In genomic region chr5:73565969-73566547, GRCh38 we compare ENCODE assay signal across 8 cellular contexts. TPM values are rescaled to one million over a fixed set of nuclear protein-coding genes. Genes with fewer than 3 reads are reported as not detected.
A peak's percentile ranks its signal among the peaks of the same experiment; 100 is the strongest.
DNase-seq lines count a peak whose midpoint lies in the region; TF ChIP-seq lines count a peak whose summit lies in the region.

No MANE protein-coding gene starts in this region.

- H3K9me2 ChIP-seq in neural cell (ENCODE audit: insufficient read depth, low read length): no peaks in the 10 kb centered on the region

- TF ChIP-seq EP300 in neural cell (conservative IDR thresholded peaks at IDR 0.05; ENCODE audit: poor library complexity, severe bottlenecking): no peak

- H3K27me3 Mint-ChIP-seq in IgD-negative memory B cell: no peaks in the 10 kb centered on the region

- H2AFZ ChIP-seq in neural cell (ENCODE audit: low read depth, low read length): peak overlapping the region; percentile 54

- peak overlapping the region; percentile 92 to 99 (median 98) for H3K4me3 Mint-ChIP-seq in IgD-negative memory B cell

- H3K36me3 ChIP-seq in neural cell (ENCODE audit: insufficient read depth, low read length): no peaks in the 10 kb centered on the region

- peak overlapping the region; percentile 99 to 100 (median 99) for H3K27ac Mint-ChIP-seq in IgD-negative memory B cell

- H3K79me2 ChIP-seq in neural cell (replicated peaks; ENCODE audit: insufficient read depth, low read length): peaks cover 44% of the 10 kb centered on the region

- H3K27ac ChIP-seq in cingulate gyrus (ENCODE audit: low read depth, low read length): peak overlapping the region; percentile 89
- H3K27ac ChIP-seq in neural cell (ENCODE audit: low read length): peak overlapping the region; percentile 85

- TF ChIP-seq CTCF in GM12875 (IDR thresholded peaks at IDR 0.05; ENCODE audit: borderline replicate concordance, insufficient read depth, low read depth, low read length) (no peak), neural cell (IDR thresholded peaks at IDR 0.05; ENCODE audit: poor library complexity, severe bottlenecking) (no peak)

- peak overlapping the region; percentile 78 for H3K4me3 ChIP-seq in GM12875 (ENCODE audit: low read depth, low read length)
- H3K4me3 ChIP-seq in neural cell (ENCODE audit: low read length): peak overlapping the region; percentile 80

- DNase-seq in NCI-H128 (lab: John Stamatoyannopoulos, UW; ENCODE audit: unreplicated experiment): no peak
- DNase-seq in stimulated activated CD4-positive, alpha-beta T cell treated with anti-CD3 and anti-CD28 coated beads, Interleukin-2, amount 100 ng/mL, for 48 hours: no peak
- DNase-seq in C1 segment of cervical spinal cord (lab: John Stamatoyannopoulos, UW): no peak
- no peak for DNase-seq in NCI-H187 (lab: John Stamatoyannopoulos, UW)

- H3K9ac ChIP-seq in neural cell (ENCODE audit: low read length): peak overlapping the region; percentile 85

- peaks cover 21 to 34% (median 28%) of the 10 kb centered on the region in 3 donors for H3K4me1 Mint-ChIP-seq in IgD-negative memory B cell

- H3K9me3 ChIP-seq in neural cell (ENCODE audit: low read length): no peaks in the 10 kb centered on the region

- H3K4me2 ChIP-seq in neural cell (ENCODE audit: low read length): peak overlapping the region; percentile 100

- H3K27me3 ChIP-seq in neural cell (ENCODE audit: insufficient read depth, low read depth, low read length): no peaks in the 10 kb centered on the region

- peaks cover 11% of the 10 kb centered on the region for H3K36me3 Mint-ChIP-seq in IgD-negative memory B cell

- H3F3A ChIP-seq in neural cell (ENCODE audit: insufficient read depth, low read length, poor library complexity, severe bottlenecking): no peaks in the 10 kb centered on the region

- TF ChIP-seq RAD21 in neural cell (conservative IDR thresholded peaks at IDR 0.05): no peak

- H3K9me3 Mint-ChIP-seq in IgD-negative memory B cell: no peaks in the 10 kb centered on the region

- no peaks in the 10 kb centered on the region for H4K20me1 ChIP-seq in neural cell (ENCODE audit: insufficient read depth)

TF ChIP-seq in neural cell, 6 proteins besides CTCF, POLR2A, EP300 and RAD21:
- TF ChIP-seq TAF1 (IDR thresholded peaks at IDR 0.05; ENCODE audit: low read depth) (no peak), POLR2AphosphoS5 (IDR thresholded peaks at IDR 0.05) (no peak), EZH2 (IDR thresholded peaks at IDR 0.05; ENCODE audit: borderline replicate concordance, insufficient read depth, low read length, poor library complexity, severe bottlenecking) (no peak), MXI1 (conservative IDR thresholded peaks at IDR 0.05; ENCODE audit: poor library complexity, severe bottlenecking) (no peak), REST (IDR thresholded peaks at IDR 0.05; ENCODE audit: borderline replicate concordance) (no peak), SMC3 (conservative IDR thresholded peaks at IDR 0.05; ENCODE audit: poor library complexity) (no peak)
TF ChIP-seq in neural cell: peak in this region for 0.

RNA-seq across cellular contexts. Expression of gene UTP15, which starts 0.5 kb away (rescaled TPM):
- polyA plus RNA-seq in IgD-negative memory B cell (11.0 TPM), neural cell (18.1 and 22.0 TPM in 2 replicates)
- 34.8 and 41.1 TPM in 2 replicates for polyA minus RNA-seq in neural cell

RNA-seq across cellular contexts. Expression of gene ANKRA2, which starts 0.6 kb away (rescaled TPM):
- polyA plus RNA-seq in IgD-negative memory B cell (19.3 TPM), neural cell (70.9 and 89.5 TPM in 2 replicates)
- 41.6 and 54.9 TPM in 2 replicates for polyA minus RNA-seq in neural cell

RNA-seq across cellular contexts. Expression of gene ARHGEF28, which starts 59.9 kb away (rescaled TPM):
- polyA plus RNA-seq in IgD-negative memory B cell (not detected), neural cell (not detected in 2 replicates)
- 0.24 and 0.46 TPM in 2 replicates for polyA minus RNA-seq in neural cell
